ENCODE assay signal across 8 cellular contexts in the genomic region with DNA sequence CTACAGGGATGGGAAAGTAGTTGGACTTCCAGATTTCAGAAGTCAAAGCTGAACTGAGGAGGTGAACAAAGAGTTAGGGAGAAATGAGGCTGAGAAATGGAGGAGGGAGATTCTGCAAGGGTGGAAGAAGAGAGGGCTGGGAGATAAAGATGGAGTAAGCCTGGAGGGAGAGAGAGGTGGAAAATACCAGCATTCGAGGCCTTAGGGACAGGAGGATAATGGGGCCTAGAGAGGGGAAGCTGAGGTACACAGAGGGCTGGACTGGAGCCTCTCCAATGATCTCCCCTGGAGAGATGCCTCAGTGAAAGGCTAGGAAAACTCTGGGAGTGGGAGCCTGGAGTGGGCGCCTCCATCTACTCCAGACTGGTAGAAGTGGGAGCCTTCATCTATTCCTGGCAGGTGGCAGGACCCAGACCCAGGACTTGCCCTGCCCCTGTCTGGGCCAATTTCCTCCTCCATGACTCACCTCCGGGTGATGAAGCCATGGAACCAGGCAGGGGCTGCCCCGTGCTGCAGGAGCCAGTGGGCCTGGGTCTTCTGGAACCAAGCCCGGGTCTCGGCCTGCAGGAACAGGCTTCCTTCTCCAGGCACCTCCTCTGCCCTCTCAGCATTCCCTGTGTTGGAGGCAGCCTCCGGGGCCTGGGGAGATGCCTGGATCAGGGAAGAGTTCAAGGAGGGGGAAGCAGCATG. TPM values are rescaled to one million over a fixed set of nuclear protein-coding genes. Genes with fewer than 3 reads are reported as not detected.
DNase-seq lines count a peak whose midpoint lies in the region; ATAC-seq, FAIRE-seq and TF ChIP-seq lines count a peak whose summit lies in the region.

No MANE protein-coding gene starts in this region.

- H3K27me3 ChIP-seq in HCT116 (ENCODE audit: insufficient read depth, low read length) (no peaks in the 10 kb centered on the region), small intestine (ENCODE audit: control insufficient read depth in 2 of 2, insufficient read depth in 2 of 2, low read length in 2 of 2) (no peaks in the 10 kb centered on the region)

- peak overlapping the region in 1 of 2 experiments; percentile 66; a peak in 2 of 4 replicates for H3K4me3 ChIP-seq in HCT116 (replicated peaks in 1 of 2; ENCODE audit: low read depth in 1 of 2, low read length in 2 of 2)
- peak overlapping the region in 1 of 2 donors; percentile 40 for H3K4me3 ChIP-seq in small intestine (ENCODE audit: low read depth in 1 of 2, low read length in 2 of 2)

- peaks cover 12% of the 10 kb centered on the region for H3K4me1 Mint-ChIP-seq in glutamatergic neuron (ENCODE audit: low read depth, unreplicated experiment)

- 55 to 84% (median 83%) methylated on average over 6 to 7 of the region's 7 CpGs for WGBS in small intestine, 3 donors

- no peaks in the 10 kb centered on the region for H3K9me3 ChIP-seq in HCT116 (ENCODE audit: control insufficient read depth in 1 of 2, insufficient read depth in 1 of 2, low read depth in 1 of 2, low read length in 2 of 2)
- no peaks in the 10 kb centered on the region for H3K9me3 ChIP-seq in small intestine (ENCODE audit: control insufficient read depth, low read depth)

- H3K9ac ChIP-seq in HCT116 (ENCODE audit: low read length) = peak overlapping the region; percentile 73

- H3K36me3 ChIP-seq in HCT116 (ENCODE audit: control insufficient read depth in 1 of 2, insufficient read depth in 2 of 2, low read length in 2 of 2) (no peaks in the 10 kb centered on the region), small intestine (ENCODE audit: control insufficient read depth in 2 of 2, insufficient read depth in 2 of 2, low read length in 2 of 2) (no peaks in the 10 kb centered on the region)

- no peak overlapping the region; the same call in 1 of the 2 replicates for H3K27ac ChIP-seq in HCT116 (ENCODE audit: low read depth, low read length)
- H3K27ac ChIP-seq in small intestine (ENCODE audit: low read depth in 1 of 2, low read length in 1 of 2) = peak overlapping the region; percentile 21 to 85

- H3K27ac Mint-ChIP-seq in glutamatergic neuron (ENCODE audit: unreplicated experiment) = peak overlapping the region; percentile 87

- H2AFZ ChIP-seq in HCT116 (ENCODE audit: low read depth, low read length, poor library complexity, severe bottlenecking) = no peak overlapping the region

- TF ChIP-seq RAD21 in HCT116 (IDR thresholded peaks at IDR 0.05; ENCODE audit: low read depth) = no peak

- DNase-seq in HCT116 (ENCODE audit: low read depth, low spot score) = no peak
- DNase-seq in activated CD8-positive, alpha-beta memory T cell treated with anti-CD3 and anti-CD28 coated beads for 24 hours = peak; percentile 74
- no peak for DNase-seq in glutamatergic neuron
- no peak for DNase-seq in small intestine
- no peak for DNase-seq in NCI-H510A treated with DMSO at 0.1 percent for 48 hours (lab: John Stamatoyannopoulos, UW)

- peak overlapping the region; percentile 74 for H3K4me3 Mint-ChIP-seq in glutamatergic neuron (ENCODE audit: unreplicated experiment)

- no peak for ATAC-seq in HCT116
- ATAC-seq in HG02840 (IDR thresholded peaks at IDR 0.05; ENCODE audit: low FRiP score, unreplicated experiment) = no peak
- ATAC-seq in HG02588 (IDR thresholded peaks at IDR 0.05; ENCODE audit: unreplicated experiment) = no peak
- ATAC-seq in GM19463 (IDR thresholded peaks at IDR 0.05; ENCODE audit: unreplicated experiment) = no peak

- CTCF ChIA-PET in HCT116 (lab: Charles Lee) = interaction anchor here (0.9 to 2.0 kb wide), 5 partner anchors 7 to 45 kb away, joined by 4 to 9 read pairs (median 5); a partner anchor contains a TSS

- H3K4me1 ChIP-seq in HCT116 (ENCODE audit: control insufficient read depth in 1 of 2, insufficient read depth in 2 of 2, low read length in 2 of 2) (peaks cover 15 to 40% of the 10 kb centered on the region in 2 experiments; a peak in 3 of 4 replicates), small intestine (ENCODE audit: control insufficient read depth in 2 of 2, insufficient read depth in 1 of 2, low read depth in 1 of 2, low read length in 1 of 2) (peaks cover 0 to 3% of the 10 kb centered on the region in 2 donors)

- FAIRE-seq in small intestine (lab: Jason Lieb, UNC) = no peak

- H3K9me3 Mint-ChIP-seq in glutamatergic neuron (ENCODE audit: unreplicated experiment) = peaks cover 12% of the 10 kb centered on the region

- TF ChIP-seq POLR2A in HCT116 (IDR thresholded peaks at IDR 0.05; ENCODE audit: borderline replicate concordance, extremely low read depth, insufficient read depth, insufficient read length) = no peak

- no TSS peak for BruUV-seq in HCT116 (replicated peaks; lab: Mats Ljungman, UMichigan)

- peak overlapping the region; percentile 99 for H3K4me2 ChIP-seq in HCT116 (ENCODE audit: low read length)

- H3K79me2 ChIP-seq in HCT116 (ENCODE audit: insufficient read depth, low read length) = no peaks in the 10 kb centered on the region

- no peaks in the 10 kb centered on the region for H3K9me2 ChIP-seq in HCT116 (ENCODE audit: insufficient read depth)

- H3K36me3 Mint-ChIP-seq in glutamatergic neuron (ENCODE audit: unreplicated experiment) = peaks cover 5% of the 10 kb centered on the region

- H4K20me1 ChIP-seq in HCT116 (ENCODE audit: insufficient read depth) = no peaks in the 10 kb centered on the region

- TF ChIP-seq CTCF in HCT116 (IDR thresholded peaks at IDR 0.05 in 2 of 3, conservative IDR thresholded peaks at IDR 0.05 in 1 of 3; ENCODE audit: borderline replicate concordance in 1 of 3, insufficient read depth in 1 of 3, low read depth in 2 of 3, low read length in 2 of 3) = no peak
- TF ChIP-seq CTCF in glutamatergic neuron (IDR thresholded peaks at IDR 0.05; ENCODE audit: partially characterized antibody, unreplicated experiment) = no peak

- intact Hi-C loops in HCT116 (cut with micrococcal nuclease) = no loop called here

- POLR2A ChIA-PET in HCT116 (lab: Charles Lee) = interaction anchor here (1.1 kb wide), 1 partner anchor 10 kb away, joined by 3 read pairs; no protein-coding TSS in a partner anchor

- peaks cover 17% of the 10 kb centered on the region for H3K27me3 Mint-ChIP-seq in glutamatergic neuron (ENCODE audit: unreplicated experiment)

- RAD21 ChIA-PET in HCT116 (lab: Charles Lee; ENCODE audit: low non-redundant PET in 1 of 2, low total read pairs in 2 of 2, uncharacterized antibody in 2 of 2, unreplicated experiment in 2 of 2) = interaction anchor here in 1 of 2 experiments (0.7 kb wide), 1 partner anchor 44 kb away, joined by 3 read pairs; a partner anchor contains a TSS

TF ChIP-seq in HCT116, 20 proteins besides CTCF, POLR2A, EP300 and RAD21:
- TF ChIP-seq, protein P1, sequence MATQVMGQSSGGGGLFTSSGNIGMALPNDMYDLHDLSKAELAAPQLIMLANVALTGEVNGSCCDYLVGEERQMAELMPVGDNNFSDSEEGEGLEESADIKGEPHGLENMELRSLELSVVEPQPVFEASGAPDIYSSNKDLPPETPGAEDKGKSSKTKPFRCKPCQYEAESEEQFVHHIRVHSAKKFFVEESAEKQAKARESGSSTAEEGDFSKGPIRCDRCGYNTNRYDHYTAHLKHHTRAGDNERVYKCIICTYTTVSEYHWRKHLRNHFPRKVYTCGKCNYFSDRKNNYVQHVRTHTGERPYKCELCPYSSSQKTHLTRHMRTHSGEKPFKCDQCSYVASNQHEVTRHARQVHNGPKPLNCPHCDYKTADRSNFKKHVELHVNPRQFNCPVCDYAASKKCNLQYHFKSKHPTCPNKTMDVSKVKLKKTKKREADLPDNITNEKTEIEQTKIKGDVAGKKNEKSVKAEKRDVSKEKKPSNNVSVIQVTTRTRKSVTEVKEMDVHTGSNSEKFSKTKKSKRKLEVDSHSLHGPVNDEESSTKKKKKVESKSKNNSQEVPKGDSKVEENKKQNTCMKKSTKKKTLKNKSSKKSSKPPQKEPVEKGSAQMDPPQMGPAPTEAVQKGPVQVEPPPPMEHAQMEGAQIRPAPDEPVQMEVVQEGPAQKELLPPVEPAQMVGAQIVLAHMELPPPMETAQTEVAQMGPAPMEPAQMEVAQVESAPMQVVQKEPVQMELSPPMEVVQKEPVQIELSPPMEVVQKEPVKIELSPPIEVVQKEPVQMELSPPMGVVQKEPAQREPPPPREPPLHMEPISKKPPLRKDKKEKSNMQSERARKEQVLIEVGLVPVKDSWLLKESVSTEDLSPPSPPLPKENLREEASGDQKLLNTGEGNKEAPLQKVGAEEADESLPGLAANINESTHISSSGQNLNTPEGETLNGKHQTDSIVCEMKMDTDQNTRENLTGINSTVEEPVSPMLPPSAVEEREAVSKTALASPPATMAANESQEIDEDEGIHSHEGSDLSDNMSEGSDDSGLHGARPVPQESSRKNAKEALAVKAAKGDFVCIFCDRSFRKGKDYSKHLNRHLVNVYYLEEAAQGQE (IDR thresholded peaks at IDR 0.05; ENCODE audit: low read depth) = no peak
- TF ChIP-seq EZH2phosphoT487 (IDR thresholded peaks at IDR 0.05; ENCODE audit: borderline replicate concordance) (no peak), ZFX (IDR thresholded peaks at IDR 0.05) (no peak), EGR1 (IDR thresholded peaks at IDR 0.05; ENCODE audit: low read depth) (no peak), SP1 (IDR thresholded peaks at IDR 0.05; ENCODE audit: low read depth) (no peak)

RNA-seq across cellular contexts. Expression of a gene that starts 1.9 kb away (rescaled TPM):
- total RNA-seq in HCT116 (2021; ENCODE audit: unreplicated experiment) = 4.8 TPM
- 2.6 and 4.6 TPM in 2 replicates for polyA plus RNA-seq in HCT116 (2012)
- total RNA-seq in glutamatergic neuron (ENCODE audit: unreplicated experiment) = 0.86 TPM
- 1 to 10 TPM in 2 of 3 donors, under 1 TPM in 1; 0.89 to 2.7 (median 2.2) TPM for polyA plus RNA-seq in small intestine

RNA-seq across cellular contexts. Expression of a gene that starts 44.2 kb away (rescaled TPM):
- total RNA-seq in HCT116 (2021; ENCODE audit: unreplicated experiment) (not detected), glutamatergic neuron (ENCODE audit: unreplicated experiment) (6.9 TPM)
- polyA plus RNA-seq in HCT116 (2012) = 0.03 and 0.04 TPM in 2 replicates
- under 1 TPM in 1 of 3 donors, not detected in 2; 0.01 TPM for polyA plus RNA-seq in small intestine

RNA-seq across cellular contexts. Expression of a gene that starts 45.9 kb away (rescaled TPM):
- total RNA-seq in HCT116 (2021; ENCODE audit: unreplicated experiment) (0.89 TPM), glutamatergic neuron (ENCODE audit: unreplicated experiment) (296 TPM)
- 0.71 and 1.0 TPM in 2 replicates for polyA plus RNA-seq in HCT116 (2012)
- under 1 TPM in 1 of 3 donors, not detected in 2; 0.67 TPM for polyA plus RNA-seq in small intestine

RNA-seq across cellular contexts. Expression of a gene that starts 47.4 kb away (rescaled TPM):
- total RNA-seq in HCT116 (2021; ENCODE audit: unreplicated experiment) = 78.1 TPM
- 46.0 and 53.9 TPM in 2 replicates for polyA plus RNA-seq in HCT116 (2012)
- 88.8 TPM for total RNA-seq in glutamatergic neuron (ENCODE audit: unreplicated experiment)
- 10 to 100 TPM; 45.2 to 55.0 (median 50.5) TPM for polyA plus RNA-seq in small intestine

Comparison
In these comparisons a context has a peak if more than half of its experiments do, and no peak if none do; other contexts are left out.
1. RNA of a gene that starts 45.9 kb away (total RNA-seq): 296 TPM in glutamatergic neuron (single experiment); 0.89 TPM in HCT116 (single experiment); every median in the first group is over 100 times any median in the second.